Comparison of ENCODE assay signal across 1 cellular context in genomic region chr1:166838766-166839599, GRCh38.
TF ChIP-seq lines count a peak whose summit lies in the region.

TSS of gene POGK (plus strand) at chr1:166839475. CDS start at chr1:166840957, 1,482 bp downstream.

TF ChIP-seq in HepG2, 621 proteins besides CTCF, POLR2A, EP300 and RAD21 (continued from another document and continues in another):
- TF ChIP-seq ZNF737 (CRISPR knock-in tag; IDR thresholded peaks at IDR 0.05; ENCODE audit: borderline replicate concordance) (0 out of 2 replicates have a peak, but pooled peaks have one; percentile 66), EHMT2 (IDR thresholded peaks at IDR 0.05; ENCODE audit: borderline replicate concordance, low read depth, low read length) (no peak), ZNF224 (CRISPR knock-in tag; IDR thresholded peaks at IDR 0.05) (0 out of 2 replicates have a peak, but pooled peaks have one; percentile 29), BHLHE40 (IDR thresholded peaks at IDR 0.05; ENCODE audit: low read length) (peak; percentile 59; the same call in 1 of the 2 replicates), ZNF639 (CRISPR knock-in tag; conservative IDR thresholded peaks at IDR 0.05) (peak; percentile 68; the same call in 1 of the 2 replicates), ARHGAP35 (CRISPR knock-in tag; IDR thresholded peaks at IDR 0.05; ENCODE audit: borderline replicate concordance) (0 out of 2 replicates have a peak, but pooled peaks have one; percentile 83), MTF2 (CRISPR knock-in tag; IDR thresholded peaks at IDR 0.05; ENCODE audit: borderline replicate concordance) (peak; percentile 45; the same call in 1 of the 2 replicates), ZNF251 (CRISPR knock-in tag; IDR thresholded peaks at IDR 0.05) (no peak), ZMAT3 (CRISPR knock-in tag; conservative IDR thresholded peaks at IDR 0.05) (peak; percentile 66), ZSCAN31 (CRISPR knock-in tag; IDR thresholded peaks at IDR 0.05; ENCODE audit: low read depth) (peak; percentile 73; the same call in 1 of the 2 replicates), SALL1 (CRISPR knock-in tag; IDR thresholded peaks at IDR 0.05) (peak; percentile 94), ZNF580 (CRISPR knock-in tag; IDR thresholded peaks at IDR 0.05; ENCODE audit: borderline replicate concordance, low read depth) (peak; percentile 82; the same call in 1 of the 2 replicates), MBNL3 (CRISPR knock-in tag; conservative IDR thresholded peaks at IDR 0.05) (no peak), CCDC6 (CRISPR knock-in tag; IDR thresholded peaks at IDR 0.05) (peak; percentile 54; the same call in 1 of the 2 replicates), SRSF4 (IDR thresholded peaks at IDR 0.05; ENCODE audit: low read depth, low read length, poor library complexity, severe bottlenecking) (no peak), RCOR2 (CRISPR knock-in tag; IDR thresholded peaks at IDR 0.05) (no peak), SRSF1 (optimal IDR thresholded peaks at IDR 0.05; ENCODE audit: low read depth, low read length) (no peak), PAX8 (CRISPR knock-in tag; IDR thresholded peaks at IDR 0.05; ENCODE audit: borderline replicate concordance) (0 out of 2 replicates have a peak, but pooled peaks have one; percentile 30), PRDM15 (CRISPR knock-in tag; IDR thresholded peaks at IDR 0.05) (0 out of 2 replicates have a peak, but pooled peaks have one; percentile 37), ZNF317 (CRISPR knock-in tag; IDR thresholded peaks at IDR 0.05) (no peak), ASH2L (IDR thresholded peaks at IDR 0.05; ENCODE audit: insufficient read length, low read depth, low read length) (peak; percentile 73), ZNF558 (CRISPR knock-in tag; IDR thresholded peaks at IDR 0.05; ENCODE audit: borderline replicate concordance) (peak; percentile 93; the same call in 1 of the 2 replicates), ZFP82 (CRISPR knock-in tag; IDR thresholded peaks at IDR 0.05; ENCODE audit: borderline replicate concordance) (0 out of 2 replicates have a peak, but pooled peaks have one; percentile 73), SRF (IDR thresholded peaks at IDR 0.05; ENCODE audit: low read depth, low read length) (no peak), ZNF414 (CRISPR knock-in tag; IDR thresholded peaks at IDR 0.05) (peak; percentile 26; the same call in 1 of the 2 replicates), RORA (CRISPR knock-in tag; IDR thresholded peaks at IDR 0.05) (no peak), SNRNP70 (IDR thresholded peaks at IDR 0.05; ENCODE audit: low read depth, low read length) (no peak), ZNF550 (CRISPR knock-in tag; IDR thresholded peaks at IDR 0.05; ENCODE audit: borderline replicate concordance) (no peak), ZNF557 (CRISPR knock-in tag; IDR thresholded peaks at IDR 0.05) (peak; percentile 92), REL (CRISPR knock-in tag; conservative IDR thresholded peaks at IDR 0.05) (peak; percentile 85; the same call in 1 of the 2 replicates), HBP1 (CRISPR knock-in tag; IDR thresholded peaks at IDR 0.05; ENCODE audit: low read depth) (peak; percentile 43), ZNF777 (CRISPR knock-in tag; IDR thresholded peaks at IDR 0.05) (no peak; the same call in 1 of the 2 replicates), SP5 (CRISPR knock-in tag; IDR thresholded peaks at IDR 0.05; ENCODE audit: borderline replicate concordance, low read depth) (peak; percentile 50; the same call in 1 of the 2 replicates), ZNF264 (CRISPR knock-in tag; IDR thresholded peaks at IDR 0.05) (no peak), ZNF318 (CRISPR knock-in tag; IDR thresholded peaks at IDR 0.05) (no peak), ZBTB38 (CRISPR knock-in tag; IDR thresholded peaks at IDR 0.05) (peak; percentile 60; the same call in 1 of the 2 replicates), ZNF205 (CRISPR knock-in tag; IDR thresholded peaks at IDR 0.05) (peak; percentile 80; the same call in 1 of the 2 replicates), ZBTB10 (CRISPR knock-in tag; IDR thresholded peaks at IDR 0.05; ENCODE audit: borderline replicate concordance) (peak; percentile 34; the same call in 1 of the 2 replicates)
